In the genomic region with DNA sequence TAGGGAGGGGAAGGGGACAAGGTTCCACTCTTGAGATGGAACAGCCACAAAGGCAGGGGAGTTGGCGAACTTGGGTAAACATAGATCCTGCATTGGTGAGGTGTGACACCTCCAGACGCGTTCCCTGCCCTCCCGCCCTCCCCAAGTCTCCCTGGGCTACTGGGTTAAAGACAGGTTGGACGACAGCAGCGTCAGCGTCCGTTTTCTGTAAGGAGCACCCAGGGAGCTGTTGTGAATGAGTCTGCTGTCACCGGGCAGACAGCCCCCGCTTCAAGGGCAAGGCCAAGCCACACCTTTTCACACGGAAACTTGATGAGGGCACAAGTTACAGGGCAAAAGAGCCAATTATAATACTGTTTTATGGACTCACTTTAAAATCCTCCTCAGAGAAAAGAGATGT, we compare ENCODE assay signal across 18 cellular contexts.
"Had no signal": no experiment of that assay in that cellular context is flagged by ENCODE, and none has a peak within 500 bp of the region (broad histone marks: within the 10 kb centered on the region; RNA-seq: fewer than 3 reads in every experiment).

No MANE protein-coding gene starts in this region.

- H3K36me3 ChIP-seq: left ventricle myocardium inferior, lower lobe of right lung, neural progenitor cell, ovary, tibial artery, upper lobe of right lung had no signal

- H3K4me1 Mint-ChIP-seq: memory B cell; stimulated activated memory B cell treated with anti-CD40 and anti-IgM and Interleukin-4, amounts not matched to agents 10 μg/mL and 1 μg/mL and 100 μg/mL, for 72 hours had no signal

- H3K27ac Mint-ChIP-seq: memory B cell; natural killer cell treated with Interleukin-12 subunit alpha and Interleukin-12 subunit beta and Interleukin-15 and Interleukin-18, amount 100 ng/mL, for 72 hours; neural progenitor cell; stimulated activated memory B cell treated with anti-CD40 and anti-IgM and Interleukin-4, amounts not matched to agents 10 μg/mL and 1 μg/mL and 100 μg/mL, for 72 hours; stimulated activated naive CD8-positive, alpha-beta T cell treated with anti-CD3 and anti-CD28 coated beads, Interleukin-15, Interleukin-2, amounts not matched to agents 100 ng/mL and 50 ng/mL, for 24 hours had no signal

- H2AFZ ChIP-seq: neural progenitor cell had no signal

- H3K4me3 ChIP-seq: left ventricle myocardium inferior, lower lobe of right lung, neural progenitor cell, ovary, tibial artery, upper lobe of right lung had no signal

- H3K27ac ChIP-seq: foreskin keratinocyte, left ventricle myocardium inferior, lower lobe of right lung, neural progenitor cell, ovary, tibial artery, upper lobe of right lung had no signal

- H3K4me2 ChIP-seq: neural progenitor cell had no signal

- H3K27me3 ChIP-seq: ovary, tibial artery, upper lobe of right lung had no signal

- H3K36me3 Mint-ChIP-seq: memory B cell; natural killer cell treated with Interleukin-12 subunit alpha and Interleukin-12 subunit beta and Interleukin-15 and Interleukin-18, amount 100 ng/mL, for 72 hours; neural progenitor cell; stimulated activated memory B cell treated with anti-CD40 and anti-IgM and Interleukin-4, amounts not matched to agents 10 μg/mL and 1 μg/mL and 100 μg/mL, for 72 hours had no signal

- DNase-seq: effector memory CD4-positive, alpha-beta T cell; foreskin keratinocyte; kidney; left cardiac atrium; left ventricle myocardium inferior; lower lobe of right lung; midbrain; nucleus accumbens; ovary; right cardiac atrium; stimulated activated CD4-positive, alpha-beta T cell treated with anti-CD3 and anti-CD28 coated beads, Interleukin-4, amount 100 ng/mL, for 24 hours; tibial artery; upper lobe of right lung had no signal

- H3K4me1 ChIP-seq: left ventricle myocardium inferior, lower lobe of right lung, neural progenitor cell, tibial artery, upper lobe of right lung had no signal

- ATAC-seq: foreskin keratinocyte; left cardiac atrium; lower lobe of right lung; natural killer cell treated with Interleukin-12 subunit alpha and Interleukin-12 subunit beta and Interleukin-15 and Interleukin-18, amount 100 ng/mL, for 72 hours; right cardiac atrium; stimulated activated memory B cell treated with anti-CD40 and anti-IgM and Interleukin-4, amounts not matched to agents 10 μg/mL and 1 μg/mL and 100 μg/mL, for 72 hours; upper lobe of right lung had no signal

- H3K27me3 Mint-ChIP-seq: memory B cell; stimulated activated memory B cell treated with anti-CD40 and anti-IgM and Interleukin-4, amounts not matched to agents 10 μg/mL and 1 μg/mL and 100 μg/mL, for 72 hours; stimulated activated naive CD8-positive, alpha-beta T cell treated with anti-CD3 and anti-CD28 coated beads, Interleukin-15, Interleukin-2, amounts not matched to agents 100 ng/mL and 50 ng/mL, for 24 hours had no signal

- H3K9me3 Mint-ChIP-seq: natural killer cell treated with Interleukin-12 subunit alpha and Interleukin-12 subunit beta and Interleukin-15 and Interleukin-18, amount 100 ng/mL, for 72 hours; neural progenitor cell had no signal

- H3K4me3 Mint-ChIP-seq: memory B cell; natural killer cell treated with Interleukin-12 subunit alpha and Interleukin-12 subunit beta and Interleukin-15 and Interleukin-18, amount 100 ng/mL, for 72 hours; neural progenitor cell; stimulated activated memory B cell treated with anti-CD40 and anti-IgM and Interleukin-4, amounts not matched to agents 10 μg/mL and 1 μg/mL and 100 μg/mL, for 72 hours; stimulated activated naive CD8-positive, alpha-beta T cell treated with anti-CD3 and anti-CD28 coated beads, Interleukin-15, Interleukin-2, amounts not matched to agents 100 ng/mL and 50 ng/mL, for 24 hours had no signal

- H3K9ac ChIP-seq: neural progenitor cell had no signal
